Comparison of ENCODE assay signal across 14 cellular contexts in genomic region chr14:54610051-54610977, GRCh38. TPM values are rescaled to one million over a fixed set of nuclear protein-coding genes. Genes with fewer than 3 reads are reported as not detected.
DNase-seq lines count a peak whose midpoint lies in the region; ATAC-seq and TF ChIP-seq lines count a peak whose summit lies in the region.
"Had no signal": no experiment of that assay in that cellular context is flagged by ENCODE, and none has a peak within 500 bp of the region (broad histone marks: within the 10 kb centered on the region; RNA-seq: fewer than 3 reads in every experiment).

No MANE protein-coding gene starts in this region.

- no peak for ATAC-seq in Right ventricle myocardium superior (ENCODE audit: poor library complexity)
- ATAC-seq in HG03469 (IDR thresholded peaks at IDR 0.05; ENCODE audit: unreplicated experiment), result no peak

- no peak for DNase-seq in right atrium auricular region (ENCODE audit: low spot score)
- no peak for DNase-seq in Right ventricle myocardium superior
- no peak for DNase-seq in chondrocyte (ENCODE audit: low spot score)
- DNase-seq in activated naive CD8-positive, alpha-beta T cell treated with anti-CD3 and anti-CD28 coated beads for 36 hours, result no peak
- DNase-seq in putamen (ENCODE audit: low spot score), result no peak
- DNase-seq in LoVo (ENCODE audit: low spot score), result no peak
- DNase-seq: activated CD4-positive, CD25-positive, alpha-beta regulatory T cell; islet precursor cell; naive B cell; NCI-H2171 treated with DMSO at 0.1 percent for 48 hours had no signal

- H3K4me1 Mint-ChIP-seq in chondrocyte (ENCODE audit: low read depth), result peaks cover 58% of the 10 kb centered on the region
- peaks cover 3% of the 10 kb centered on the region for H3K4me1 Mint-ChIP-seq in activated naive CD8-positive, alpha-beta T cell treated with anti-CD3 and anti-CD28 coated beads for 36 hours

- no peaks in the 10 kb centered on the region for H3K27me3 Mint-ChIP-seq in chondrocyte (ENCODE audit: low read depth)
- no peaks in the 10 kb centered on the region for H3K27me3 Mint-ChIP-seq in activated naive CD8-positive, alpha-beta T cell treated with anti-CD3 and anti-CD28 coated beads for 36 hours
- H3K27me3 Mint-ChIP-seq: naive B cell had no signal

- H3K4me1 ChIP-seq in right atrium auricular region (peaks cover 0 to 32% of the 10 kb centered on the region in 2 donors), mesodermal cell (ENCODE audit: control insufficient read depth, insufficient read depth, low read length, poor library complexity, severe bottlenecking) (peaks cover 14% of the 10 kb centered on the region)
- H3K4me1 ChIP-seq: HAP-1 had no signal

- intact Hi-C loops in Right ventricle myocardium superior (cut with DNase I), result no loop called here

- H3K4me3 ChIP-seq in right atrium auricular region (no peak overlapping the region), mesodermal cell (ENCODE audit: extremely low read depth, insufficient read depth, low read length, poor library complexity, severe bottlenecking) (no peak overlapping the region)
- H3K4me3 ChIP-seq: adrenal gland, HAP-1 had no signal

- H3K9me3 ChIP-seq in right atrium auricular region, result no peaks in the 10 kb centered on the region
- H3K9me3 ChIP-seq in mesodermal cell (ENCODE audit: control insufficient read depth, low read length), result peaks cover 11% of the 10 kb centered on the region
- H3K9me3 ChIP-seq: adrenal gland, HAP-1 had no signal

- H3K27ac ChIP-seq in right atrium auricular region, result peak overlapping the region; percentile 6 to 49
- peak overlapping the region; percentile 19 for H3K27ac ChIP-seq in mesodermal cell (ENCODE audit: low read depth, low read length, severe bottlenecking)
- H3K27ac ChIP-seq: adrenal gland had no signal

- H3K36me3 Mint-ChIP-seq in chondrocyte (ENCODE audit: low read depth), result peaks cover 7% of the 10 kb centered on the region
- no peaks in the 10 kb centered on the region for H3K36me3 Mint-ChIP-seq in activated naive CD8-positive, alpha-beta T cell treated with anti-CD3 and anti-CD28 coated beads for 36 hours

- H3K27ac Mint-ChIP-seq in chondrocyte (ENCODE audit: unreplicated experiment), result peak overlapping the region; percentile 86
- H3K27ac Mint-ChIP-seq in activated naive CD8-positive, alpha-beta T cell treated with anti-CD3 and anti-CD28 coated beads for 36 hours, result no peak overlapping the region

- TF ChIP-seq CTCF in right atrium auricular region (IDR thresholded peaks at IDR 0.05) (no peak), chondrocyte (IDR thresholded peaks at IDR 0.05) (no peak)

- 96 to 97% methylated on average over 6 to 8 of the region's 12 CpGs for WGBS in mesodermal cell (ENCODE audit: insufficient coverage in 2 of 2), 2 experiments

- H3K4me3 Mint-ChIP-seq in chondrocyte (ENCODE audit: unreplicated experiment), result peak overlapping the region; percentile 7
- H3K4me3 Mint-ChIP-seq in activated naive CD8-positive, alpha-beta T cell treated with anti-CD3 and anti-CD28 coated beads for 36 hours, result no peak overlapping the region
- H3K4me3 Mint-ChIP-seq: naive B cell had no signal

- peaks cover 5% of the 10 kb centered on the region for H3K9me3 Mint-ChIP-seq in chondrocyte (ENCODE audit: low read depth)
- no peaks in the 10 kb centered on the region for H3K9me3 Mint-ChIP-seq in activated naive CD8-positive, alpha-beta T cell treated with anti-CD3 and anti-CD28 coated beads for 36 hours

- H3K27me3 ChIP-seq in right atrium auricular region, result no peaks in the 10 kb centered on the region
- H3K27me3 ChIP-seq: adrenal gland had no signal

- no peaks in the 10 kb centered on the region for H3K36me3 ChIP-seq in right atrium auricular region
- peaks cover 49% of the 10 kb centered on the region for H3K36me3 ChIP-seq in mesodermal cell (ENCODE audit: control insufficient read depth, insufficient read depth, low read length)
- H3K36me3 ChIP-seq: adrenal gland, HAP-1 had no signal

RNA-seq across cellular contexts. Expression of gene SAMD4A, which starts 43.4 kb away (rescaled TPM):
- total RNA-seq in right atrium auricular region, result 100 to 1,000 TPM in 1 of 2 donors, 10 to 100 TPM in 1; 74.5 to 102 TPM
- 149 TPM for total RNA-seq in Right ventricle myocardium superior
- 53.3 to 59.3 TPM (median 57.0 TPM) in 3 replicates for total RNA-seq in chondrocyte
- polyA plus RNA-seq in mesodermal cell (2013, experiment 1 of 2), result 19.8 TPM
- polyA plus RNA-seq in mesodermal cell (2013, experiment 2 of 2), result 20.1 TPM
- 1 to 10 TPM; 4.6 to 4.7 TPM for total RNA-seq in activated naive CD8-positive, alpha-beta T cell treated with anti-CD3 and anti-CD28 coated beads for 36 hours
